Comparison of ENCODE assay signal across 8 cellular contexts in the genomic region with DNA sequence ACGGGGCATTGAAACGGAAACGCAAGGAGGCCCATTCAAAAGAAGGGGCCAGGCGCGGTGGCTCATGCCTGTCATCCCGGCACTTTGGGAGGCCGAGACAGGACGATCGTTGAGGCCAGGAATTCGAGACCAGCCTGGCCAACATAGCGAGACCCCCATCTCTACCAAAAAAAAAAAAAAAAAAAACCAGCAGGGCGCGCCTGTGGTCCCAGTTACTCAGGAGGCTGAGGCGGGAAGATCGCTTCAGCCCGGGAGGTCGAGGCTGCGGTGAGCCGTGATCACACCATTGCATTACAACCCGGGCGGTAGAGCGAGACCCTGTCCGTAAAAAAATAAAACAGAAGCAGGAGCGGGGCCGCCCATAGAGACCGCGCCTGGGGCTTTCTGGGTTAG. TPM values are rescaled to one million over a fixed set of nuclear protein-coding genes. Genes with fewer than 3 reads are reported as not detected.
A peak's percentile ranks its signal among the peaks of the same experiment; 100 is the strongest.
DNase-seq lines count a peak whose midpoint lies in the region; TF ChIP-seq lines count a peak whose summit lies in the region.

No MANE protein-coding gene starts in this region.

- WGBS in liver = 25% methylated on average over 27 of the region's 27 CpGs
- WGBS in urinary bladder = 24% methylated on average over 27 of the region's 27 CpGs

- H3K9me3 ChIP-seq in liver (ENCODE audit: control insufficient read depth in 4 of 4, low read length in 3 of 4) = no peaks in the 10 kb centered on the region

- H3K36me3 ChIP-seq in liver (ENCODE audit: control insufficient read depth in 4 of 4, insufficient read depth in 3 of 4, low read depth in 1 of 4, low read length in 3 of 4) = peaks cover 0 to 14% (median 1%) of the 10 kb centered on the region in 4 donors
- H3K36me3 ChIP-seq in urinary bladder (ENCODE audit: insufficient read depth) = no peaks in the 10 kb centered on the region

- H3K9me3 Mint-ChIP-seq in activated naive CD4-positive, alpha-beta T cell treated with anti-CD3 and anti-CD28 coated beads, Interleukin-2, amount 10 ng/mL, durations not matched to agents 7 days and 5 days = no peaks in the 10 kb centered on the region
- H3K9me3 Mint-ChIP-seq in activated naive CD8-positive, alpha-beta T cell (ENCODE audit: low read depth) = no peaks in the 10 kb centered on the region

- peak overlapping the region; percentile 85 for H3K4me3 Mint-ChIP-seq in activated naive CD4-positive, alpha-beta T cell treated with anti-CD3 and anti-CD28 coated beads, Interleukin-2, amount 10 ng/mL, durations not matched to agents 7 days and 5 days
- H3K4me3 Mint-ChIP-seq in activated naive CD8-positive, alpha-beta T cell = peak overlapping the region; percentile 89

- H3K27ac ChIP-seq in liver (ENCODE audit: low read depth in 1 of 2, low read length in 2 of 2) = peak overlapping the region; percentile 27 to 87
- H3K27ac ChIP-seq in urinary bladder (ENCODE audit: low read depth) = peak overlapping the region; percentile 53

- no peak for TF ChIP-seq CTCF in liver (IDR thresholded peaks at IDR 0.05; ENCODE audit: low read depth, low read length, missing input control)

- DNase-seq in activated naive CD4-positive, alpha-beta T cell treated with anti-CD3 and anti-CD28 coated beads, Interleukin-2, amount 10 ng/mL, durations not matched to agents 7 days and 5 days = no peak
- DNase-seq in activated naive CD4-positive, alpha-beta T cell treated with Interleukin-2 at 50 U/mL for 16 hours = no peak
- DNase-seq in DMS79 (lab: John Stamatoyannopoulos, UW) = no peak
- DNase-seq in DMS114 treated with DMSO at 0.1 percent for 48 hours (lab: John Stamatoyannopoulos, UW; ENCODE audit: unreplicated experiment) = no peak
- DNase-seq in NCI-H524 treated with DMSO at 0.1 percent for 48 hours (lab: John Stamatoyannopoulos, UW) = no peak

- H3K9ac ChIP-seq in liver (ENCODE audit: low read depth in 1 of 2, low read length in 2 of 2) = peak overlapping the region; percentile 43 to 48

- H3K4me1 ChIP-seq in liver (ENCODE audit: control insufficient read depth in 4 of 4, insufficient read depth in 4 of 4, low read length in 3 of 4) = peaks cover 10 to 17% (median 15%) of the 10 kb centered on the region in 4 donors
- peaks cover 2% of the 10 kb centered on the region for H3K4me1 ChIP-seq in urinary bladder (ENCODE audit: insufficient read depth)

- CTCF ChIA-PET in activated naive CD4-positive, alpha-beta T cell treated with anti-CD3 and anti-CD28 coated beads, Interleukin-2, amount 10 ng/mL, durations not matched to agents 7 days and 5 days (lab: Charles Lee) = interaction anchor here (1.5 kb wide), 1 partner anchor 36 kb away, joined by 4 read pairs; no protein-coding TSS in a partner anchor

- TF ChIP-seq RAD21 in liver (IDR thresholded peaks at IDR 0.05) = no peak

- no peaks in the 10 kb centered on the region for H3K27me3 ChIP-seq in liver (ENCODE audit: control insufficient read depth in 4 of 4, insufficient read depth in 4 of 4, low read length in 3 of 4)

- peaks cover 17% of the 10 kb centered on the region for H3K36me3 Mint-ChIP-seq in activated naive CD4-positive, alpha-beta T cell treated with anti-CD3 and anti-CD28 coated beads, Interleukin-2, amount 10 ng/mL, durations not matched to agents 7 days and 5 days
- peaks cover 2% of the 10 kb centered on the region for H3K36me3 Mint-ChIP-seq in activated naive CD8-positive, alpha-beta T cell

- peaks cover 39% of the 10 kb centered on the region for H3K4me1 Mint-ChIP-seq in activated naive CD4-positive, alpha-beta T cell treated with anti-CD3 and anti-CD28 coated beads, Interleukin-2, amount 10 ng/mL, durations not matched to agents 7 days and 5 days
- peaks cover 29% of the 10 kb centered on the region for H3K4me1 Mint-ChIP-seq in activated naive CD8-positive, alpha-beta T cell (ENCODE audit: low read depth)

- peak overlapping the region; percentile 75 to 94 (median 77) for H3K4me3 ChIP-seq in liver (ENCODE audit: low read depth in 1 of 3, low read length in 3 of 3)
- peak overlapping the region; percentile 90 for H3K4me3 ChIP-seq in urinary bladder (ENCODE audit: low read depth, low read length)

- no peaks in the 10 kb centered on the region for H3K27me3 Mint-ChIP-seq in activated naive CD4-positive, alpha-beta T cell treated with anti-CD3 and anti-CD28 coated beads, Interleukin-2, amount 10 ng/mL, durations not matched to agents 7 days and 5 days
- no peaks in the 10 kb centered on the region for H3K27me3 Mint-ChIP-seq in activated naive CD8-positive, alpha-beta T cell

- H3K27ac Mint-ChIP-seq in activated naive CD4-positive, alpha-beta T cell treated with anti-CD3 and anti-CD28 coated beads, Interleukin-2, amount 10 ng/mL, durations not matched to agents 7 days and 5 days = peak overlapping the region; percentile 86
- H3K27ac Mint-ChIP-seq in activated naive CD8-positive, alpha-beta T cell = peak overlapping the region; percentile 90

TF ChIP-seq in liver, 16 proteins besides CTCF, POLR2A, EP300 and RAD21:
- TF ChIP-seq FOXA2 (IDR thresholded peaks at IDR 0.05) = no peak
- no peak for TF ChIP-seq GABPA (IDR thresholded peaks at IDR 0.05 in 1 of 2, conservative IDR thresholded peaks at IDR 0.05 in 1 of 2)
- TF ChIP-seq, protein P1, sequence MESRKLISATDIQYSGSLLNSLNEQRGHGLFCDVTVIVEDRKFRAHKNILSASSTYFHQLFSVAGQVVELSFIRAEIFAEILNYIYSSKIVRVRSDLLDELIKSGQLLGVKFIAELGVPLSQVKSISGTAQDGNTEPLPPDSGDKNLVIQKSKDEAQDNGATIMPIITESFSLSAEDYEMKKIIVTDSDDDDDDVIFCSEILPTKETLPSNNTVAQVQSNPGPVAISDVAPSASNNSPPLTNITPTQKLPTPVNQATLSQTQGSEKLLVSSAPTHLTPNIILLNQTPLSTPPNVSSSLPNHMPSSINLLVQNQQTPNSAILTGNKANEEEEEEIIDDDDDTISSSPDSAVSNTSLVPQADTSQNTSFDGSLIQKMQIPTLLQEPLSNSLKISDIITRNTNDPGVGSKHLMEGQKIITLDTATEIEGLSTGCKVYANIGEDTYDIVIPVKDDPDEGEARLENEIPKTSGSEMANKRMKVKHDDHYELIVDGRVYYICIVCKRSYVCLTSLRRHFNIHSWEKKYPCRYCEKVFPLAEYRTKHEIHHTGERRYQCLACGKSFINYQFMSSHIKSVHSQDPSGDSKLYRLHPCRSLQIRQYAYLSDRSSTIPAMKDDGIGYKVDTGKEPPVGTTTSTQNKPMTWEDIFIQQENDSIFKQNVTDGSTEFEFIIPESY (IDR thresholded peaks at IDR 0.05) = no peak
- TF ChIP-seq, protein P2, sequence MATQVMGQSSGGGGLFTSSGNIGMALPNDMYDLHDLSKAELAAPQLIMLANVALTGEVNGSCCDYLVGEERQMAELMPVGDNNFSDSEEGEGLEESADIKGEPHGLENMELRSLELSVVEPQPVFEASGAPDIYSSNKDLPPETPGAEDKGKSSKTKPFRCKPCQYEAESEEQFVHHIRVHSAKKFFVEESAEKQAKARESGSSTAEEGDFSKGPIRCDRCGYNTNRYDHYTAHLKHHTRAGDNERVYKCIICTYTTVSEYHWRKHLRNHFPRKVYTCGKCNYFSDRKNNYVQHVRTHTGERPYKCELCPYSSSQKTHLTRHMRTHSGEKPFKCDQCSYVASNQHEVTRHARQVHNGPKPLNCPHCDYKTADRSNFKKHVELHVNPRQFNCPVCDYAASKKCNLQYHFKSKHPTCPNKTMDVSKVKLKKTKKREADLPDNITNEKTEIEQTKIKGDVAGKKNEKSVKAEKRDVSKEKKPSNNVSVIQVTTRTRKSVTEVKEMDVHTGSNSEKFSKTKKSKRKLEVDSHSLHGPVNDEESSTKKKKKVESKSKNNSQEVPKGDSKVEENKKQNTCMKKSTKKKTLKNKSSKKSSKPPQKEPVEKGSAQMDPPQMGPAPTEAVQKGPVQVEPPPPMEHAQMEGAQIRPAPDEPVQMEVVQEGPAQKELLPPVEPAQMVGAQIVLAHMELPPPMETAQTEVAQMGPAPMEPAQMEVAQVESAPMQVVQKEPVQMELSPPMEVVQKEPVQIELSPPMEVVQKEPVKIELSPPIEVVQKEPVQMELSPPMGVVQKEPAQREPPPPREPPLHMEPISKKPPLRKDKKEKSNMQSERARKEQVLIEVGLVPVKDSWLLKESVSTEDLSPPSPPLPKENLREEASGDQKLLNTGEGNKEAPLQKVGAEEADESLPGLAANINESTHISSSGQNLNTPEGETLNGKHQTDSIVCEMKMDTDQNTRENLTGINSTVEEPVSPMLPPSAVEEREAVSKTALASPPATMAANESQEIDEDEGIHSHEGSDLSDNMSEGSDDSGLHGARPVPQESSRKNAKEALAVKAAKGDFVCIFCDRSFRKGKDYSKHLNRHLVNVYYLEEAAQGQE (IDR thresholded peaks at IDR 0.05) = no peak
- TF ChIP-seq, protein P3, sequence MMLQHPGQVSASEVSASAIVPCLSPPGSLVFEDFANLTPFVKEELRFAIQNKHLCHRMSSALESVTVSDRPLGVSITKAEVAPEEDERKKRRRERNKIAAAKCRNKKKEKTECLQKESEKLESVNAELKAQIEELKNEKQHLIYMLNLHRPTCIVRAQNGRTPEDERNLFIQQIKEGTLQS (IDR thresholded peaks at IDR 0.05) = no peak
- TF ChIP-seq FOXA1 (IDR thresholded peaks at IDR 0.05) = no peak
- TF ChIP-seq YY1 (IDR thresholded peaks at IDR 0.05) = no peak
- no peak for TF ChIP-seq SP1 (IDR thresholded peaks at IDR 0.05)
- TF ChIP-seq NR2F2 (IDR thresholded peaks at IDR 0.05) = no peak
- TF ChIP-seq TAF1 (conservative IDR thresholded peaks at IDR 0.05) = no peak
- TF ChIP-seq JUND (IDR thresholded peaks at IDR 0.05) = no peak
- TF ChIP-seq HNF4G (IDR thresholded peaks at IDR 0.05) = no peak
- TF ChIP-seq HNF4A (conservative IDR thresholded peaks at IDR 0.05) = no peak
- TF ChIP-seq, protein P4, sequence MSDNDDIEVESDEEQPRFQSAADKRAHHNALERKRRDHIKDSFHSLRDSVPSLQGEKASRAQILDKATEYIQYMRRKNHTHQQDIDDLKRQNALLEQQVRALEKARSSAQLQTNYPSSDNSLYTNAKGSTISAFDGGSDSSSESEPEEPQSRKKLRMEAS (IDR thresholded peaks at IDR 0.05) = no peak
- no peak for TF ChIP-seq EGR1 (IDR thresholded peaks at IDR 0.05; ENCODE audit: low read depth in 2 of 2)
- no peak for TF ChIP-seq RXRA (IDR thresholded peaks at IDR 0.05)

RNA-seq across cellular contexts. Expression of a gene that starts 0.4 kb away (rescaled TPM):
- 10 to 100 TPM; 10.1 to 10.3 TPM for total RNA-seq in liver
- polyA plus RNA-seq in liver = 10 to 100 TPM; 21.2 to 22.4 TPM
- total RNA-seq in urinary bladder = 12.1 TPM
- 34.6 TPM for polyA plus RNA-seq in urinary bladder

RNA-seq across cellular contexts. Expression of a gene that starts 13.4 kb away (rescaled TPM):
- 10 to 100 TPM in 1 of 2 donors, 1 to 10 TPM in 1; 1.6 to 11.7 TPM for total RNA-seq in liver
- polyA plus RNA-seq in liver = 10 to 100 TPM; 11.1 to 12.6 TPM
- total RNA-seq in urinary bladder = 9.7 TPM
- 6.7 TPM for polyA plus RNA-seq in urinary bladder

RNA-seq across cellular contexts. Expression of a gene that starts 38.9 kb away (rescaled TPM):
- total RNA-seq in liver (1 to 10 TPM; 4.4 to 8.3 TPM), urinary bladder (15.1 TPM)
- polyA plus RNA-seq in liver (1 to 10 TPM; 1.3 to 9.3 TPM), urinary bladder (54.9 TPM)
